12 cellular contexts compared by ENCODE assay signal in the genomic region with DNA sequence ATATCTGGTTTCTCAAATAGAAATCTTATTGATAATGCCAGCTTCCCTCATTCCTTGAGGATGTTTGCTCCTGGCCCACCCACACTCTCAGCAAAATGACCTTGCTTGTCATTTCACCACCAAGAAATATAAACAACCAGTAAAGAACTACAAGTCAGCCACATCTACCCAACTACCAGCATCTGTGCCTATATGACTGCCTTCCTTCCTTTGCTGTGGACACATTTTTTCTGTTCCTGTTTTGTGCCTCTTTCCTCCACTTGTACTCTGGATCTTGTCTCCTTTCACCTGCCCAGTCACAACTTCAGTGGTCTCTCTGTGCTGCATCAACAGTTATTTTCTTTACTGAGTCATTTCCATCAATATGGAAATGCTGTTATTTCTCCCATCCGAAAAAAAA. TPM values are rescaled to one million over a fixed set of nuclear protein-coding genes. Genes with fewer than 3 reads are reported as not detected.
DNase-seq lines count a peak whose midpoint lies in the region; ATAC-seq, FAIRE-seq and TF ChIP-seq lines count a peak whose summit lies in the region.
"Had no signal": no experiment of that assay in that cellular context is flagged by ENCODE, and none has a peak within 500 bp of the region (broad histone marks: within the 10 kb centered on the region; RNA-seq: fewer than 3 reads in every experiment).

No MANE protein-coding gene starts in this region.

- H3K27me3 ChIP-seq in K562 (ENCODE audit: control insufficient read depth in 2 of 2, insufficient read depth in 2 of 2, low read length in 2 of 2) (no peaks in the 10 kb centered on the region), HepG2 (ENCODE audit: control insufficient read depth in 1 of 2, insufficient read depth in 2 of 2, low read length in 2 of 2) (no peaks in the 10 kb centered on the region)

- BruUV-seq in K562 (replicated peaks; lab: Mats Ljungman, UMichigan) (no TSS peak), HepG2 (replicated peaks; lab: Mats Ljungman, UMichigan) (no TSS peak)

- no peak for FAIRE-seq in K562 (lab: Jason Lieb, UNC)
- no peak for FAIRE-seq in HepG2 (lab: Jason Lieb, UNC)
- FAIRE-seq: D721Med had no signal

- 71% methylated on average over 1 of the region's 1 CpG for WGBS in K562 (ENCODE audit: insufficient coverage, low coverage, missing lambda C conversion rate)
- 100% methylated on average over 1 of the region's 1 CpG for WGBS in HepG2 (ENCODE audit: low lambda C conversion rate)

- no peak for TF ChIP-seq CTCF in K562 (IDR thresholded peaks at IDR 0.05 in 2 of 3, conservative IDR thresholded peaks at IDR 0.05 in 1 of 3; ENCODE audit: insufficient read depth in 2 of 3, low read depth in 1 of 3, low read length in 3 of 3)
- TF ChIP-seq CTCF in HepG2 (CRISPR knock-in tag; IDR thresholded peaks at IDR 0.05) = no peak

- TF ChIP-seq POLR2A in K562 (conservative IDR thresholded peaks at IDR 0.05) (no peak), HepG2 (IDR thresholded peaks at IDR 0.05; ENCODE audit: insufficient read depth in 1 of 2, low read depth in 2 of 2, low read length in 2 of 2) (no peak)

- H3K27ac ChIP-seq in K562 (ENCODE audit: extremely low read depth, low read depth, low read length) (no peak overlapping the region), HepG2 (ENCODE audit: extremely low read length, insufficient read depth, low read length) (no peak overlapping the region)
- H3K27ac ChIP-seq: prostate gland, VCaP had no signal

- H3K36me3 ChIP-seq in K562 (ENCODE audit: control insufficient read depth, insufficient read depth, low read length) = peaks cover 26% of the 10 kb centered on the region
- no peaks in the 10 kb centered on the region for H3K36me3 ChIP-seq in HepG2 (replicated peaks in 1 of 2; ENCODE audit: control insufficient read depth in 1 of 2, insufficient read depth in 2 of 2, low read length in 2 of 2)
- H3K36me3 ChIP-seq: prostate gland had no signal

- intact Hi-C loops in K562 (cut with micrococcal nuclease) (no loop called here), HepG2 (cut with micrococcal nuclease; ENCODE audit: unreplicated experiment) (no loop called here)

- DNase-seq in K562 (ENCODE audit: extremely low read depth in 1 of 4, low spot score in 3 of 4) (no peak), GM03348 (ENCODE audit: low spot score) (no peak), HepG2 (ENCODE audit: low spot score) (no peak), NCI-H1417 (lab: John Stamatoyannopoulos, UW) (no peak)
- DNase-seq: NCI-H526 had no signal

- in situ Hi-C loops in K562 (cut with MboI) (no loop called here), HepG2 (cut with HindIII; ENCODE audit: extremely low pct_ligation_motif_present, low pct_unique_long_range_greater_than_20kb) (no loop called here)

- H3K9me3 ChIP-seq in K562 (replicated peaks; ENCODE audit: control insufficient read depth, insufficient read depth, low read depth, low read length) (no peaks in the 10 kb centered on the region), HepG2 (ENCODE audit: low read length) (no peaks in the 10 kb centered on the region)
- H3K9me3 ChIP-seq: prostate gland had no signal

- H3K9ac ChIP-seq in K562 (ENCODE audit: insufficient read depth in 1 of 2, low read depth in 2 of 2, low read length in 2 of 2) = no peak overlapping the region
- no peak overlapping the region for H3K9ac ChIP-seq in HepG2 (ENCODE audit: insufficient read depth, low read depth, low read length)

- H2AFZ ChIP-seq in K562 (ENCODE audit: low read depth, low read length) = no peak overlapping the region
- H2AFZ ChIP-seq in HepG2 (ENCODE audit: low read length) = no peak overlapping the region

- H3K79me2 ChIP-seq in K562 (ENCODE audit: control insufficient read depth, insufficient read depth, low read length) = peaks cover 93% of the 10 kb centered on the region
- peaks cover 3% of the 10 kb centered on the region for H3K79me2 ChIP-seq in HepG2 (ENCODE audit: insufficient read depth, low read length)

- H3K9me1 ChIP-seq in K562 (ENCODE audit: control insufficient read depth, insufficient read depth, low read length) = no peaks in the 10 kb centered on the region

- H3K4me3 ChIP-seq in K562 (no peak overlapping the region), HepG2 (replicated peaks in 1 of 3; ENCODE audit: insufficient read depth in 1 of 3, low read depth in 2 of 3, low read length in 3 of 3) (no peak overlapping the region)
- H3K4me3 ChIP-seq: prostate gland had no signal

- TF ChIP-seq RAD21 in K562 (CRISPR knock-in tag; conservative IDR thresholded peaks at IDR 0.05 in 1 of 2, IDR thresholded peaks at IDR 0.05 in 1 of 2) (no peak), HepG2 (CRISPR knock-in tag; IDR thresholded peaks at IDR 0.05) (no peak)

- H4K20me1 ChIP-seq in K562 (replicated peaks; ENCODE audit: control insufficient read depth, insufficient read depth, low read length) = peaks cover 18% of the 10 kb centered on the region
- H4K20me1 ChIP-seq in HepG2 (ENCODE audit: insufficient read depth, low read length) = peaks cover 34% of the 10 kb centered on the region

- TF ChIP-seq EP300 in K562 (IDR thresholded peaks at IDR 0.05; ENCODE audit: low read length) (no peak), HepG2 (IDR thresholded peaks at IDR 0.05; ENCODE audit: low read depth in 2 of 2, low read length in 2 of 2) (no peak), HepG2 (CRISPR knock-in tag; IDR thresholded peaks at IDR 0.05; ENCODE audit: borderline replicate concordance) (no peak)

- CTCF ChIA-PET in K562 (lab: Yijun Ruan, JAX; ENCODE audit: low intra/inter-chr PET ratio) (no interaction called here), HepG2 (lab: Yijun Ruan, JAX; ENCODE audit: low intra/inter-chr PET ratio, low total read pairs) (no interaction called here)

- peaks cover 4 to 22% of the 10 kb centered on the region in 2 experiments; a peak in 3 of 5 replicates for H3K4me1 ChIP-seq in K562 (replicated peaks in 1 of 2; ENCODE audit: control insufficient read depth in 2 of 2, insufficient read depth in 2 of 2, low read length in 2 of 2)
- peaks cover 11% of the 10 kb centered on the region for H3K4me1 ChIP-seq in HepG2 (ENCODE audit: insufficient read depth, low read length)
- H3K4me1 ChIP-seq: prostate gland had no signal

- peak; percentile 56 for ATAC-seq in GM18499 (IDR thresholded peaks at IDR 0.05; ENCODE audit: insufficient read depth, unreplicated experiment)
- ATAC-seq in GM21447 (IDR thresholded peaks at IDR 0.05; ENCODE audit: unreplicated experiment) = peak; percentile 72
- ATAC-seq in HG03442 (IDR thresholded peaks at IDR 0.05; ENCODE audit: unreplicated experiment) = peak; percentile 69
- peak; percentile 54 for ATAC-seq in K562
- ATAC-seq in HepG2 = no peak
- no peak for ATAC-seq in esophagus mucosa

- POLR2A ChIA-PET in K562 (lab: Yijun Ruan, JAX) = interaction anchor here (0.9 to 2.5 kb wide), 2 partner anchors 10 to 12 kb away, joined by 3 to 13 read pairs; no protein-coding TSS in a partner anchor
- POLR2A ChIA-PET in HepG2 (lab: Yijun Ruan, JAX) = no interaction called here

- H3K4me2 ChIP-seq in K562 (ENCODE audit: insufficient read depth, low read length) = peak overlapping the region; percentile 10; the same call in 1 of the 2 replicates
- H3K4me2 ChIP-seq in HepG2 (ENCODE audit: low read depth, low read length) = no peak overlapping the region

TF ChIP-seq in HepG2, 621 proteins besides CTCF, POLR2A, EP300 and RAD21 (continues in another document):
- TF ChIP-seq HNRNPK (IDR thresholded peaks at IDR 0.05; ENCODE audit: low read depth, low read length, poor library complexity, severe bottlenecking) = no peak
- TF ChIP-seq EED (CRISPR knock-in tag; IDR thresholded peaks at IDR 0.05) = no peak

RNA-seq across cellular contexts. Expression of a gene that starts 20.3 kb away (rescaled TPM):
- 61.3 and 233 TPM in 2 replicates for total RNA-seq in K562 (2011; cell fraction: chromatin; rRNA removed; ENCODE audit: low replicate concordance)
- total RNA-seq in K562 (2011; cell fraction: nucleolus; rRNA removed) = 22.8 and 41.1 TPM in 2 replicates
- 69.0 and 96.6 TPM in 2 replicates for total RNA-seq in K562 (2011; cell fraction: nucleoplasm; rRNA removed)
- total RNA-seq in K562 (2014; rRNA removed) (53.6 and 61.9 TPM in 2 replicates), K562 (2014; rRNA removed; fragmentation: Illumina TruSeq; extraction: Trizol) (97.1 and 114 TPM in 2 replicates), K562 (2015; rRNA removed; fragmentation: Illumina TruSeq; extraction: Trizol) (74.4 and 77.6 TPM in 2 replicates), K562 (2021) (84.7 and 90.6 TPM in 2 replicates), HepG2 (2016; rRNA removed; fragmentation: Illumina TruSeq; extraction: Trizol) (19.2 and 36.4 TPM in 2 replicates), esophagus mucosa (23.3 TPM)
- polyA plus RNA-seq in K562 (2011; rRNA removed) (47.9 and 83.4 TPM in 2 replicates), K562 (2014; fragmentation: Illumina TruSeq; extraction: Trizol) (117 and 126 TPM in 2 replicates), K562 (2014; fragmentation: Nextera tagmentation; extraction: Ambion mirVana) (10 to 100 TPM; 42.6 to 48.3 TPM), K562 (2014; rRNA removed) (57.2 and 60.4 TPM in 2 replicates), HepG2 (2011; rRNA removed) (6.8 and 8.5 TPM in 2 replicates)
- 16.3 and 32.6 TPM in 2 replicates for polyA plus RNA-seq in K562 (2011; cell fraction: cytosol; rRNA removed)
- 22.2 and 27.0 TPM in 2 replicates for polyA plus RNA-seq in K562 (2011; cell fraction: nucleus; rRNA removed)
- polyA plus RNA-seq in K562 (2012) = 68.3 and 93.3 TPM in 2 replicates
- 210 and 230 TPM in 2 replicates for polyA minus RNA-seq in K562 (2011; rRNA and poly(A)+ RNA removed)
- polyA minus RNA-seq in K562 (2011; cell fraction: cytosol; rRNA and poly(A)+ RNA removed) = 73.6 and 84.8 TPM in 2 replicates
- 28.1 and 45.8 TPM in 2 replicates for polyA minus RNA-seq in K562 (2011; cell fraction: nucleus; rRNA and poly(A)+ RNA removed)
- total RNA-seq in HepG2 (2016; cell fraction: cytosol; rRNA removed; fragmentation: Illumina TruSeq; extraction: Trizol; ENCODE audit: low read depth) = 6.8 and 7.9 TPM in 2 replicates
- 18.4 and 35.5 TPM in 2 replicates for total RNA-seq in HepG2 (2016; cell fraction: insoluble cytoplasmic fraction; rRNA removed; fragmentation: Illumina TruSeq; extraction: Trizol)
- total RNA-seq in HepG2 (2016; cell fraction: membrane; rRNA removed; fragmentation: Illumina TruSeq; extraction: Trizol) = 15.2 and 17.0 TPM in 2 replicates
- 21.0 and 22.1 TPM in 2 replicates for total RNA-seq in HepG2 (2016; cell fraction: nucleus; rRNA removed; fragmentation: Illumina TruSeq; extraction: Trizol)
- polyA plus RNA-seq in HepG2 (2011; cell fraction: cytosol; rRNA removed) = 4.3 and 6.7 TPM in 2 replicates
- polyA plus RNA-seq in HepG2 (2011; cell fraction: nucleus; rRNA removed) = 4.7 and 6.9 TPM in 2 replicates
- 17.8 and 18.0 TPM in 2 replicates for polyA plus RNA-seq in HepG2 (2012)
- polyA plus RNA-seq in HepG2 (2016; cell fraction: cytosol; fragmentation: Illumina TruSeq; extraction: Trizol; ENCODE audit: low read depth) = 3.1 and 3.2 TPM in 2 replicates
- 30.8 and 31.3 TPM in 2 replicates for polyA plus RNA-seq in HepG2 (2016; cell fraction: insoluble cytoplasmic fraction; fragmentation: Illumina TruSeq; extraction: Trizol; ENCODE audit: low read depth)
- 6.1 and 8.6 TPM in 2 replicates for polyA plus RNA-seq in HepG2 (2016; cell fraction: membrane; fragmentation: Illumina TruSeq; extraction: Trizol; ENCODE audit: low read depth)
- polyA plus RNA-seq in HepG2 (2016; cell fraction: nucleus; fragmentation: Illumina TruSeq; extraction: Trizol; ENCODE audit: insufficient read depth, low read depth) = 17.1 and 18.4 TPM in 2 replicates
- polyA minus RNA-seq in HepG2 (2011; rRNA and poly(A)+ RNA removed; ENCODE audit: low replicate concordance) = 7.8 and 18.7 TPM in 2 replicates
- 15.8 and 16.6 TPM in 2 replicates for polyA minus RNA-seq in HepG2 (2011; cell fraction: cytosol; rRNA and poly(A)+ RNA removed)
- 14.9 and 23.4 TPM in 2 replicates for polyA minus RNA-seq in HepG2 (2011; cell fraction: nucleus; rRNA and poly(A)+ RNA removed)

Comparison
In these comparisons a context has a peak if more than half of its experiments do, and no peak if none do; other contexts are left out.
1. ATAC-seq: peak in GM18499 (single experiment), GM21447 (single experiment), HG03442 (single experiment) and K562 (single experiment); none in HepG2 (single experiment) and esophagus mucosa (single experiment).